Comparison of ENCODE assay signal across 21 cellular contexts in the genomic region with DNA sequence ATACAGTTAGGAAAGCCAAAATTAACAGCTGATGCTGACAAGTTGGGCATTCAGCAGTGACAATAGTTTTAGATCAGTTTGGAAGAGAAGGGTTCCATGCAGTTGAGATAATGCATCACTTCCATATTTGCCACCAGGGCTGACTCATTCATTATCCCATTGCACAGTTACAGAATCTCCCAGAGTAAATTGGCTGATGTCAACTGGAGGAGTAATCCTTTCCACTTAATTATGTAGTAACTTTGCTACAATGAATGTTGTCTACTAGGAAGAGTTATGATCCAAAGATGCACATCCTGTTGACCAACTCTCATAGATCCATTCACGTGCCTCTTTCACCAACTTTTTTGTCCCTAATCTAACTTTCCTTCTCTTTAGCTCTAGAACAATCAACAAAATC.
"Had no signal": no experiment of that assay in that cellular context is flagged by ENCODE, and none has a peak within 500 bp of the region (broad histone marks: within the 10 kb centered on the region; RNA-seq: fewer than 3 reads in every experiment).

No MANE protein-coding gene starts in this region.

- H3K27me3 ChIP-seq: gastroesophageal sphincter, transverse colon had no signal

- ATAC-seq: gastroesophageal sphincter; left cardiac atrium; lower lobe of right lung; natural killer cell treated with Interleukin-12 subunit alpha and Interleukin-12 subunit beta and Interleukin-15 and Interleukin-18, amount 100 ng/mL, for 72 hours; psoas muscle; sciatic nerve; stimulated activated naive B cell treated with anti-CD40 and anti-IgM and Interleukin-4, amounts not matched to agents 10 μg/mL and 1 μg/mL and 100 μg/mL, for 72 hours; stimulated activated naive CD8-positive, alpha-beta T cell treated with anti-CD3 and anti-CD28 coated beads, Interleukin-15, amount 100 ng/mL, for 72 hours had no signal

- H3K4me1 ChIP-seq: gastroesophageal sphincter, left ventricle myocardium inferior, lower lobe of right lung, parathyroid adenoma, psoas muscle, transverse colon had no signal

- H3K36me3 Mint-ChIP-seq: immature natural killer cell; memory B cell; stimulated activated naive B cell treated with anti-CD40 and anti-IgM and Interleukin-4, amounts not matched to agents 10 μg/mL and 1 μg/mL and 100 μg/mL, for 72 hours had no signal

- DNase-seq: effector CD4-positive, alpha-beta T cell; immature natural killer cell; kidney; left cardiac atrium; left ventricle myocardium inferior; lower lobe of right lung; midbrain; psoas muscle; stimulated activated CD4-positive, alpha-beta T cell treated with anti-CD3 and anti-CD28 coated beads, Interleukin-2, amount 100 ng/mL, for 24 hours; stimulated activated CD4-positive, alpha-beta T cell treated with anti-CD3 and anti-CD28 coated beads, Interleukin-4, amount 100 ng/mL, for 4 hours; stimulated activated naive B cell treated with anti-CD40 and anti-IgM and Interleukin-4, amounts not matched to agents 10 μg/mL and 1 μg/mL and 100 μg/mL, for 72 hours; stimulated activated naive CD8-positive, alpha-beta T cell treated with anti-CD3 and anti-CD28 coated beads, Interleukin-15, amount 100 ng/mL, for 72 hours; substantia nigra; transverse colon had no signal

- H2AFZ ChIP-seq: parathyroid adenoma had no signal

- H3K36me3 ChIP-seq: gastroesophageal sphincter, left ventricle myocardium inferior, lower lobe of right lung, thoracic aorta, transverse colon had no signal

- H3K4me3 Mint-ChIP-seq: immature natural killer cell; memory B cell; natural killer cell treated with Interleukin-12 subunit alpha and Interleukin-12 subunit beta and Interleukin-15 and Interleukin-18, amount 100 ng/mL, for 72 hours; stimulated activated naive B cell treated with anti-CD40 and anti-IgM and Interleukin-4, amounts not matched to agents 10 μg/mL and 1 μg/mL and 100 μg/mL, for 72 hours; stimulated activated naive CD8-positive, alpha-beta T cell treated with anti-CD3 and anti-CD28 coated beads, Interleukin-15, amount 100 ng/mL, for 72 hours had no signal

- H3K4me1 Mint-ChIP-seq: immature natural killer cell; memory B cell; stimulated activated naive B cell treated with anti-CD40 and anti-IgM and Interleukin-4, amounts not matched to agents 10 μg/mL and 1 μg/mL and 100 μg/mL, for 72 hours; stimulated activated naive CD8-positive, alpha-beta T cell treated with anti-CD3 and anti-CD28 coated beads, Interleukin-15, amount 100 ng/mL, for 72 hours had no signal

- H3K27ac ChIP-seq: coronary artery, gastroesophageal sphincter, left ventricle myocardium inferior, lower lobe of right lung, parathyroid adenoma, psoas muscle, thoracic aorta, transverse colon had no signal

- H3K9me3 ChIP-seq: gastroesophageal sphincter, left ventricle myocardium inferior, lower lobe of right lung, psoas muscle, thoracic aorta, transverse colon had no signal

- H3K9me3 Mint-ChIP-seq: immature natural killer cell; natural killer cell treated with Interleukin-12 subunit alpha and Interleukin-12 subunit beta and Interleukin-15 and Interleukin-18, amount 100 ng/mL, for 72 hours had no signal

- H3K4me3 ChIP-seq: coronary artery, gastroesophageal sphincter, left ventricle myocardium inferior, lower lobe of right lung, psoas muscle, thoracic aorta, transverse colon had no signal

- H3K27ac Mint-ChIP-seq: immature natural killer cell; memory B cell; natural killer cell treated with Interleukin-12 subunit alpha and Interleukin-12 subunit beta and Interleukin-15 and Interleukin-18, amount 100 ng/mL, for 72 hours; stimulated activated naive B cell treated with anti-CD40 and anti-IgM and Interleukin-4, amounts not matched to agents 10 μg/mL and 1 μg/mL and 100 μg/mL, for 72 hours; stimulated activated naive CD8-positive, alpha-beta T cell treated with anti-CD3 and anti-CD28 coated beads, Interleukin-15, amount 100 ng/mL, for 72 hours had no signal

- H3K79me2 ChIP-seq: parathyroid adenoma had no signal

- H3K9ac ChIP-seq: parathyroid adenoma had no signal

- H3K27me3 Mint-ChIP-seq: memory B cell; natural killer cell treated with Interleukin-12 subunit alpha and Interleukin-12 subunit beta and Interleukin-15 and Interleukin-18, amount 100 ng/mL, for 72 hours; stimulated activated naive B cell treated with anti-CD40 and anti-IgM and Interleukin-4, amounts not matched to agents 10 μg/mL and 1 μg/mL and 100 μg/mL, for 72 hours; stimulated activated naive CD8-positive, alpha-beta T cell treated with anti-CD3 and anti-CD28 coated beads, Interleukin-15, amount 100 ng/mL, for 72 hours had no signal

- FAIRE-seq: kidney had no signal
